In the genomic region with DNA sequence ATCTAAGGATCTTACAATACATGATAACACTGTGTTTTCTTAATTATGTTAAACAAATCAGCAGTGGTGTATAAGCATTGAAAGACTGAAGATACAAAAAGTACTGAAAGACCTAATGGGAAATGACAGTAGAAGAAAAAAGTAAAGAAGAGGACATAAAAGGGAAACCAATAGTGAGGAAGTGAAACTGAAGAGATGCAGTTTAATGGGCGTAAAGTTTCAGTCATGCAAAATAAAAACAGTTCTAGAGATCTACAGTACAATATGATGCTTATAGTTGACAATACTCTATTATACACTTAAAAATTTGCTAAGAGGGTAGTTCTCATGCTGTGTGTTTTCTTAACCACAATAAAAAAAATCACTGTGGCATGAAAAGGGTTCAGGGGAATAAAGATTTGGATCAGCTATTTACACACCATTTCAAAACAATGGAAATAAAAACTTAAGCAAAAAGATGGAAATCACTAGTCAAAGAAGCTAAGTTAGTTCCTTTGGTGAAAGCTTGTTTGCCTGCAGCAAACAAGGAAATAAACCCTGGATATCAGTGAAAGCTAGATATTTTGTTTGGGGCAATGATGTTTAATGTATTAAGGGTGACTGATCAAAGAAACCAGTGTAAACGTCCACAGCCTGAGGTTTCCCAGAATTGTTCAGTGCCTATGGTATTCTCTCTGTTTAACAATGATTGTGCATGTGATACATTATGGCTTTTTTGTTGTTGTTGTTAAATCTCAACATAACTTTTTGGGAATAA, we compare ENCODE assay signal across 12 cellular contexts.
A peak's percentile ranks its signal among the peaks of the same experiment; 100 is the strongest.
DNase-seq lines count a peak whose midpoint lies in the region; ATAC-seq and TF ChIP-seq lines count a peak whose summit lies in the region.
"Had no signal": no experiment of that assay in that cellular context is flagged by ENCODE, and none has a peak within 500 bp of the region (broad histone marks: within the 10 kb centered on the region; RNA-seq: fewer than 3 reads in every experiment).

No MANE protein-coding gene starts in this region.

- peak; percentile 41 for DNase-seq in GM06990 (ENCODE audit: extremely low read depth, insufficient read length)
- peak; percentile 79 for DNase-seq in MV-4-11 (lab: John Stamatoyannopoulos, UW)
- DNase-seq in erythroblast (lab: John Stamatoyannopoulos, UW), result no peak
- no peak for DNase-seq in superior temporal gyrus (ENCODE audit: extremely low spot score)
- DNase-seq in NCI-H1436 treated with DMSO at 0.1 percent for 48 hours (lab: John Stamatoyannopoulos, UW), result no peak
- DNase-seq in NCI-H2196 (lab: John Stamatoyannopoulos, UW; ENCODE audit: unreplicated experiment), result no peak
- DNase-seq: glutamatergic neuron; MG63; stimulated activated CD4-positive, alpha-beta T cell treated with anti-CD3 and anti-CD28 coated beads, Interleukin-2, amount 100 ng/mL, for 48 hours had no signal

- ATAC-seq in GM19438 (IDR thresholded peaks at IDR 0.05; ENCODE audit: low read depth, unreplicated experiment) (peak; percentile 95), HG02970 (IDR thresholded peaks at IDR 0.05; ENCODE audit: low FRiP score, unreplicated experiment) (peak; percentile 95)

- H3K4me3 ChIP-seq in GM06990 (replicated peaks; ENCODE audit: low read depth, low read length), result no peak overlapping the region
- H3K4me3 ChIP-seq: MG63, SJSA1 had no signal

- H3K27me3 ChIP-seq in GM06990 (replicated peaks; ENCODE audit: control insufficient read depth, insufficient read depth, low read length), result no peaks in the 10 kb centered on the region
- H3K27me3 ChIP-seq: MG63, SJSA1 had no signal

- no peaks in the 10 kb centered on the region for H3K36me3 ChIP-seq in GM06990 (ENCODE audit: control insufficient read depth, insufficient read depth, low read length)
- H3K36me3 ChIP-seq: MG63, SJSA1 had no signal

- no peak for TF ChIP-seq CTCF in GM06990 (IDR thresholded peaks at IDR 0.05; ENCODE audit: insufficient read depth, low read length, poor library complexity, severe bottlenecking)

- no peak for TF ChIP-seq POLR2A in erythroblast (IDR thresholded peaks at IDR 0.05; ENCODE audit: low read length)

Comparison
In these comparisons a context has a peak if more than half of its experiments do, and no peak if none do; other contexts are left out.
1. DNase-seq: peak in GM06990 (single experiment) and MV-4-11 (single experiment); none in erythroblast (0 of 2), superior temporal gyrus (single experiment), NCI-H1436 treated with DMSO at 0.1 percent for 48 hours (single experiment) and NCI-H2196 (single experiment).